ENCODE assay signal across 9 cellular contexts in the genomic region with DNA sequence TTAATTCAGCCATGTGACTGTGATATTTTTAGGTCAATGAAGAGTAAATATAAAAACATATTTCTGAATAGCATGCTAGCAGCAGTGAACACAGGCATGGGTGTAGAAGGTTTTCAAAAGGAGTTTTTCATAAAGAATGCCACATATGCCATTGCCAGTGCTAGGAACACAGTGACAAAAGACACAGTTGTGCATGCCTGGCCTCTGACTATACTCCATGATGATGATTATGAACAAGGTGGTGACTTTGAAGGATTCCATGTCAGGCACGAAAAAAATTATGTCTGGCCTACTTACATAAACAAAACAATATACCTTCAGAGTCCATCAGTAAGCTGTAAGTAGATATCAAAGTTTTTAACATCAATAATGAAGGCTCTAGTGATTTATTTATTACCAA.
"Had no signal": no experiment of that assay in that cellular context is flagged by ENCODE, and none has a peak within 500 bp of the region (broad histone marks: within the 10 kb centered on the region; RNA-seq: fewer than 3 reads in every experiment).

No MANE protein-coding gene starts in this region.

- H3K9ac ChIP-seq: KMS-11 had no signal

- ATAC-seq: HepG2, K562 had no signal

- H3K27ac ChIP-seq: HL-60, KMS-11 had no signal

- H3K4me2 ChIP-seq: KMS-11 had no signal

- DNase-seq: IMR-90, KBM-7, KG1 had no signal

- H3K27me3 Mint-ChIP-seq: IgD-negative memory B cell had no signal

- FAIRE-seq: HepG2, HTR-8/SVneo, K562 had no signal

- H3K4me3 Mint-ChIP-seq: IgD-negative memory B cell had no signal

- H3K27ac Mint-ChIP-seq: IgD-negative memory B cell had no signal

- H3K36me3 Mint-ChIP-seq: IgD-negative memory B cell had no signal

- H3K4me1 Mint-ChIP-seq: IgD-negative memory B cell had no signal

- H3K4me3 ChIP-seq: K562 had no signal
